In genomic region chr16:81875461-81875860, GRCh38 we compare ENCODE assay signal across 20 cellular contexts.
"Had no signal": no experiment of that assay in that cellular context is flagged by ENCODE, and none has a peak within 500 bp of the region (broad histone marks: within the 10 kb centered on the region; RNA-seq: fewer than 3 reads in every experiment).

No MANE protein-coding gene starts in this region.

- H3K9me3 Mint-ChIP-seq: activated naive CD8-positive, alpha-beta T cell treated with anti-CD3 and anti-CD28 coated beads for 36 hours; central memory CD8-positive, alpha-beta T cell; natural killer cell treated with Interleukin-12 subunit alpha and Interleukin-12 subunit beta and Interleukin-15 and Interleukin-18, amount 100 ng/mL, for 72 hours; stimulated activated naive CD8-positive, alpha-beta T cell treated with anti-CD3 and anti-CD28 coated beads, Interleukin-15, amount 100 ng/mL, for 72 hours had no signal

- H3K27ac Mint-ChIP-seq: activated naive CD8-positive, alpha-beta T cell treated with anti-CD3 and anti-CD28 coated beads for 36 hours; stimulated activated naive CD8-positive, alpha-beta T cell treated with anti-CD3 and anti-CD28 coated beads, Interleukin-15, amount 100 ng/mL, for 72 hours had no signal

- H3K36me3 ChIP-seq: esophagus muscularis mucosa, gastrocnemius medialis, right lobe of liver, tibial artery had no signal

- ATAC-seq: gastrocnemius medialis; left ventricle myocardium superior; natural killer cell treated with Interleukin-12 subunit alpha and Interleukin-12 subunit beta and Interleukin-15 and Interleukin-18, amount 100 ng/mL, for 72 hours; right lobe of liver; stimulated activated naive CD8-positive, alpha-beta T cell treated with anti-CD3 and anti-CD28 coated beads, Interleukin-15, amount 100 ng/mL, for 72 hours had no signal

- H3K27me3 Mint-ChIP-seq: central memory CD8-positive, alpha-beta T cell; natural killer cell treated with Interleukin-12 subunit alpha and Interleukin-12 subunit beta and Interleukin-15 and Interleukin-18, amount 100 ng/mL, for 72 hours; stimulated activated naive CD8-positive, alpha-beta T cell treated with anti-CD3 and anti-CD28 coated beads, Interleukin-15, amount 100 ng/mL, for 72 hours had no signal

- DNase-seq: activated CD4-positive, alpha-beta T cell treated with anti-CD3 and anti-CD28 coated beads for 4 hours; activated CD4-positive, alpha-beta T cell treated with anti-CD3 and anti-CD28 coated beads, Interleukin-2, amount 50 U/mL, for 48 hours; activated naive CD4-positive, alpha-beta T cell treated with Interleukin-2 at 50 U/mL for 16 hours; activated naive CD8-positive, alpha-beta T cell treated with anti-CD3 and anti-CD28 coated beads for 36 hours; activated T-cell treated with anti-CD3 and anti-CD28 coated beads, Interleukin-2, amount 50 U/mL, for 48 hours; effector memory CD4-positive, alpha-beta T cell; gastrocnemius medialis; hypothalamus; left ventricle myocardium superior; mammary epithelial cell; midbrain; right lobe of liver; stimulated activated CD4-positive, alpha-beta T cell treated with anti-CD3 and anti-CD28 coated beads, Interleukin-1b, Interleukin-23, amount 100 ng/mL, for 48 hours; stimulated activated naive CD8-positive, alpha-beta T cell treated with anti-CD3 and anti-CD28 coated beads, Interleukin-15, amount 100 ng/mL, for 72 hours; T-helper 9 cell; tibial artery had no signal

- H3K36me3 Mint-ChIP-seq: activated naive CD8-positive, alpha-beta T cell treated with anti-CD3 and anti-CD28 coated beads for 36 hours had no signal

- H3K27me3 ChIP-seq: gastrocnemius medialis, right lobe of liver, tibial artery had no signal

- H3K4me3 ChIP-seq: esophagus muscularis mucosa, gastrocnemius medialis, right lobe of liver, skin epidermis, tibial artery had no signal

- H3K27ac ChIP-seq: esophagus muscularis mucosa, gastrocnemius medialis, right lobe of liver, skin epidermis, tibial artery had no signal

- H3K4me3 Mint-ChIP-seq: activated naive CD8-positive, alpha-beta T cell treated with anti-CD3 and anti-CD28 coated beads for 36 hours; central memory CD8-positive, alpha-beta T cell; natural killer cell treated with Interleukin-12 subunit alpha and Interleukin-12 subunit beta and Interleukin-15 and Interleukin-18, amount 100 ng/mL, for 72 hours; stimulated activated naive CD8-positive, alpha-beta T cell treated with anti-CD3 and anti-CD28 coated beads, Interleukin-15, amount 100 ng/mL, for 72 hours had no signal

- H3K9me3 ChIP-seq: esophagus muscularis mucosa, gastrocnemius medialis, right lobe of liver, tibial artery had no signal

- H3K4me1 ChIP-seq: esophagus muscularis mucosa, gastrocnemius medialis, tibial artery had no signal
